In the genomic region with DNA sequence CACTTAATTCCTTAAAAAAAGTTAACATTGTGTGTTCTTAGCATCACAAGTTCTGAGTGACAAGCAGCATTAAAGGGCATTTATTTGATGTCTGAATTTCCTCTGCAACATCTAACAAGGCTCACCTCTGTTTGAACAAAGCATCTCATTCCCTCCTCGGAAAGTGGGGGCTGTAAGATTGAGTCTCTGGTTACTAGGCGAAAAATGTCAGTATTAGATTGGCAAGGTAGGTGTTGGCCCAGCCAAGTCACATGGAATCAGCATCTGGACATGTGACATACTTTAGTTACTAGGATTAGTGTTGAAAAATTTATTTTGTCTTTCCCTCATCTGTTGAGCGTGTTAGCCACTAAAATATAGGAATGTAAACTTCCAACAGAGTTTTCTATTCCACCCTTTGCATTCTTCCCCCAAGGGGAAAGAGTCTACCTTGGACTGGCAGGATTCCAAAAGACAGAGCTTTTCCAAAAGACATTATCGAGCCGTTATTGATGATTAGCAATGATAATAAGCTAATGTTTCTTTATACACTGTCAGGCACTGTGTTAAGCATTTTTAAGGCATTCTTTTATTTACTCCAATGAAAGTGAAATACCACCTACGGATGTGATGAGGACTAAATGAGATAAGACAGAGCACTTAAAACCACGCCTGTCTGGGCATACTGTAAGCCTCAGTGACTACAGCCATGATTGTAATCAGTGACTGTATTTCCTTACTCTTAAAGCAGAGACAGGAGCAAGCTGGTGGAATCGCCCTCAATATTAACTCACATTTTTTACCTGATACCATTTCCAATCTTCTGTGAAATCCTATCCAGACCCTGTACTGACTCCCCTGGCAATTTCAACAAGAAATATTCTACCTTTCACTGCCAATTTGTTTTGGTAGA, we compare ENCODE assay signal across 12 cellular contexts.
DNase-seq lines count a peak whose midpoint lies in the region; ATAC-seq and TF ChIP-seq lines count a peak whose summit lies in the region.
"Had no signal": no experiment of that assay in that cellular context is flagged by ENCODE, and none has a peak within 500 bp of the region (broad histone marks: within the 10 kb centered on the region; RNA-seq: fewer than 3 reads in every experiment).

No MANE protein-coding gene starts in this region.

- CTCF ChIA-PET in CD8-positive, alpha-beta T cell (lab: Charles Lee): interaction anchor here (1.1 kb wide), 1 partner anchor 229 kb away, joined by 4 read pairs; no protein-coding TSS in a partner anchor

- peak; percentile 56 for ATAC-seq in CD8-positive, alpha-beta T cell
- ATAC-seq in GM21526 (IDR thresholded peaks at IDR 0.05; ENCODE audit: low FRiP score, unreplicated experiment): peak; percentile 75
- peak; percentile 93 for ATAC-seq in left colon

- H3K36me3 ChIP-seq in CD8-positive, alpha-beta T cell (ENCODE audit: insufficient read depth, low read length): no peaks in the 10 kb centered on the region
- no peaks in the 10 kb centered on the region for H3K36me3 ChIP-seq in neuronal stem cell (replicated peaks in 1 of 2; ENCODE audit: control insufficient read depth in 2 of 2, insufficient read depth in 2 of 2, low read length in 2 of 2)

- H3K27me3 ChIP-seq in CD8-positive, alpha-beta T cell (ENCODE audit: insufficient read depth, low read length): no peaks in the 10 kb centered on the region
- no peaks in the 10 kb centered on the region for H3K27me3 ChIP-seq in neuronal stem cell (ENCODE audit: control insufficient read depth in 3 of 3, insufficient read depth in 3 of 3, low read depth in 1 of 3, low read length in 3 of 3)

- no peak overlapping the region for H3K27ac ChIP-seq in CD8-positive, alpha-beta T cell (ENCODE audit: low read depth, low read length)
- no peak overlapping the region for H3K27ac ChIP-seq in neuronal stem cell (replicated peaks; ENCODE audit: low read length)

- POLR2A ChIA-PET in CD8-positive, alpha-beta T cell (lab: Charles Lee): interaction anchor here (0.8 to 0.9 kb wide), 2 partner anchors 40 to 63 kb away, joined by 3 read pairs; no protein-coding TSS in a partner anchor

- H3K9me3 Mint-ChIP-seq in CD8-positive, alpha-beta T cell: no peaks in the 10 kb centered on the region

- no peak overlapping the region for H2BK12ac ChIP-seq in neuronal stem cell (ENCODE audit: low read length)

- H2AFZ ChIP-seq in neuronal stem cell (ENCODE audit: low read length): no peak overlapping the region

- no peak overlapping the region for H3K4me2 ChIP-seq in neuronal stem cell (ENCODE audit: insufficient read depth, low read length, poor library complexity, severe bottlenecking)

- H3K4me1 ChIP-seq in CD8-positive, alpha-beta T cell (ENCODE audit: insufficient read depth, low read length): peaks cover 18% of the 10 kb centered on the region
- H3K4me1 ChIP-seq in neuronal stem cell (ENCODE audit: control insufficient read depth in 2 of 2, insufficient read depth in 1 of 2, low read depth in 1 of 2, low read length in 2 of 2): no peaks in the 10 kb centered on the region

- no CpG with 5 or more reads among the region's 8 CpGs for whole genome bisulfite sequencing in neuronal stem cell (ENCODE audit: extremely low coverage in 2 of 2, insufficient read length in 2 of 2, insufficient replicate concordance in 1 of 2), 2 donors

- no peak for TF ChIP-seq CTCF in CD8-positive, alpha-beta T cell (IDR thresholded peaks at IDR 0.05)

- no peak overlapping the region for H4K91ac ChIP-seq in neuronal stem cell (ENCODE audit: low read depth, low read length, poor library complexity)

- no peak overlapping the region for H4K8ac ChIP-seq in neuronal stem cell (ENCODE audit: low read depth, low read length)

- intact Hi-C loops in CD8-positive, alpha-beta T cell (cut with DNase I, micrococcal nuclease): no loop called here
- intact Hi-C loops in left colon (cut with DNase I, micrococcal nuclease): no loop called here

- H3K23ac ChIP-seq in neuronal stem cell (ENCODE audit: low read depth, low read length, poor library complexity): no peak overlapping the region

- no peak overlapping the region for H3K4me3 Mint-ChIP-seq in CD8-positive, alpha-beta T cell
- H3K4me3 Mint-ChIP-seq: brain had no signal

- no peaks in the 10 kb centered on the region for H3K79me1 ChIP-seq in neuronal stem cell (ENCODE audit: low read depth, low read length)

- no peaks in the 10 kb centered on the region for H3K36me3 Mint-ChIP-seq in CD8-positive, alpha-beta T cell
- H3K36me3 Mint-ChIP-seq: brain had no signal

- H3K9ac ChIP-seq in neuronal stem cell (ENCODE audit: low read depth, low read length, poor library complexity): no peak overlapping the region

- H3K14ac ChIP-seq in neuronal stem cell (ENCODE audit: low read length): no peak overlapping the region

- no peak overlapping the region for H2BK15ac ChIP-seq in neuronal stem cell (ENCODE audit: low read length)

- no peaks in the 10 kb centered on the region for H3K9me3 ChIP-seq in CD8-positive, alpha-beta T cell (ENCODE audit: low read length)
- peaks cover 0 to 4% of the 10 kb centered on the region in 2 donors for H3K9me3 ChIP-seq in neuronal stem cell (replicated peaks in 1 of 2; ENCODE audit: control insufficient read depth in 2 of 2, insufficient read depth in 1 of 2, low read depth in 1 of 2, low read length in 2 of 2)

- H3K27me3 Mint-ChIP-seq in CD8-positive, alpha-beta T cell (ENCODE audit: low read depth): no peaks in the 10 kb centered on the region
- H3K27me3 Mint-ChIP-seq: brain had no signal

- no peak overlapping the region for H3K4ac ChIP-seq in neuronal stem cell (ENCODE audit: low read length)

- H2BK5ac ChIP-seq in neuronal stem cell (ENCODE audit: low read length): no peak overlapping the region

- peak overlapping the region; percentile 46 for H3K27ac Mint-ChIP-seq in CD8-positive, alpha-beta T cell

- no peak overlapping the region for H3K4me3 ChIP-seq in CD8-positive, alpha-beta T cell (ENCODE audit: low read depth, low read length)
- H3K4me3 ChIP-seq in neuronal stem cell (ENCODE audit: low read length in 2 of 2): no peak overlapping the region

- no peak overlapping the region for H2AK5ac ChIP-seq in neuronal stem cell (ENCODE audit: low read depth, low read length)

- H3K4me1 Mint-ChIP-seq in CD8-positive, alpha-beta T cell (ENCODE audit: low read depth): peaks cover 18% of the 10 kb centered on the region

- no peak overlapping the region for H3K18ac ChIP-seq in neuronal stem cell (ENCODE audit: low read length)

- no peak overlapping the region for H2BK120ac ChIP-seq in neuronal stem cell (ENCODE audit: low read depth, low read length)

- in situ Hi-C loops in SK-MEL-5 (cut with HindIII; ENCODE audit: low pct_unique_long_range_greater_than_20kb, low sequenced_read_pairs): no loop called here

- DNase-seq in CD8-positive, alpha-beta T cell: no peak
- peak; percentile 44 for DNase-seq in SK-MEL-5 (ENCODE audit: low read depth, low spot score)
- DNase-seq in left colon: no peak
- no peak for DNase-seq in neuronal stem cell (ENCODE audit: low spot score)
- DNase-seq in dedifferentiated amniotic fluid mesenchymal stem cell (ENCODE audit: extremely low spot score): no peak
- DNase-seq in stimulated activated CD4-positive, alpha-beta T cell treated with anti-CD3 and anti-CD28 coated beads, Interleukin-1b, Interleukin-23, amount 100 ng/mL, for 48 hours: no peak
- no peak for DNase-seq in NCI-H1930 (lab: John Stamatoyannopoulos, UW)
- DNase-seq: kidney glomerular epithelial cell; NCI-H1436 treated with DMSO at 0.1 percent for 48 hours; stimulated activated CD4-positive, alpha-beta T cell treated with anti-CD3 and anti-CD28 coated beads, Interleukin-2, amount 100 ng/mL, for 48 hours had no signal
